1 cellular context compared by ENCODE assay signal in genomic region chr2:25309402-25309801, GRCh38.
TF ChIP-seq lines count a peak whose summit lies in the region.

No MANE protein-coding gene starts in this region.

TF ChIP-seq in GM23338, 12 proteins besides CTCF, POLR2A, EP300 and RAD21:
- TF ChIP-seq ZNF462 (CRISPR knock-in tag; IDR thresholded peaks at IDR 0.05) (no peak), POLR2AphosphoS5 (IDR thresholded peaks at IDR 0.05; ENCODE audit: low read depth) (no peak), CREB1 (CRISPR knock-in tag; IDR thresholded peaks at IDR 0.05; ENCODE audit: low read depth) (0 out of 2 replicates have a peak, but pooled peaks have one; percentile 13)
